ENCODE assay signal across 12 cellular contexts in genomic region chr4:184283659-184284335, GRCh38.
DNase-seq lines count a peak whose midpoint lies in the region; ATAC-seq and TF ChIP-seq lines count a peak whose summit lies in the region.
"Had no signal": no experiment of that assay in that cellular context is flagged by ENCODE, and none has a peak within 500 bp of the region (broad histone marks: within the 10 kb centered on the region; RNA-seq: fewer than 3 reads in every experiment).

No MANE protein-coding gene starts in this region.

- peak overlapping the region; percentile 46 to 77 (median 68); a peak in 21 of 22 replicates for H3K4me2 ChIP-seq in BLaER1 treated with 17β-estradiol and CSF1 and Interleukin-3, amounts not matched to agents 10 nM and 100 nM
- peak overlapping the region; percentile 75 for H3K4me2 ChIP-seq in SU-DHL-6 (ENCODE audit: low read depth, low read length, poor library complexity, severe bottlenecking)

- H3K9me3 ChIP-seq in BLaER1 treated with 17β-estradiol and CSF1 and Interleukin-3, amounts not matched to agents 10 nM and 100 nM (replicated peaks in 1 of 11), result peaks cover 0 to 3% (median 0%) of the 10 kb centered on the region in 11 experiments; a peak in 1 of 22 replicates
- H3K9me3 ChIP-seq in SU-DHL-6 (ENCODE audit: insufficient read depth, low read length), result no peaks in the 10 kb centered on the region
- no peaks in the 10 kb centered on the region for H3K9me3 ChIP-seq in lower lobe of right lung
- H3K9me3 ChIP-seq: BE2C had no signal

- H3K79me2 ChIP-seq in SU-DHL-6 (ENCODE audit: insufficient read depth, low read length), result no peaks in the 10 kb centered on the region

- H3K4me1 ChIP-seq in BLaER1 treated with 17β-estradiol and CSF1 and Interleukin-3, amounts not matched to agents 10 nM and 100 nM, result peaks cover 41 to 65% (median 51%) of the 10 kb centered on the region in 10 experiments
- peaks cover 50% of the 10 kb centered on the region for H3K4me1 ChIP-seq in lower lobe of right lung
- H3K4me1 ChIP-seq: BE2C had no signal

- no peaks in the 10 kb centered on the region for H4K20me1 ChIP-seq in BLaER1 treated with 17β-estradiol and CSF1 and Interleukin-3, amounts not matched to agents 10 nM and 100 nM
- no peaks in the 10 kb centered on the region for H4K20me1 ChIP-seq in SU-DHL-6 (ENCODE audit: low read depth, low read length)

- DNase-seq in lower lobe of right lung, result no peak
- DNase-seq in SIG-M5 treated with dmso at 0.1 percent for 504 hours (lab: John Stamatoyannopoulos, UW; ENCODE audit: unreplicated experiment), result no peak
- DNase-seq in MV-4-11 (lab: John Stamatoyannopoulos, UW), result no peak
- DNase-seq: activated T-cell treated with anti-CD3 and anti-CD28 coated beads, Interleukin-2, amount 50 U/mL, for 1 hour; BE2C had no signal

- ATAC-seq in lower lobe of right lung, result no peak
- no peak for ATAC-seq in GM21360 (IDR thresholded peaks at IDR 0.05; ENCODE audit: unreplicated experiment)
- no peak for ATAC-seq in esophagus mucosa
- ATAC-seq: HCT116, SK-N-SH treated with all-trans-retinoic acid at 6 μM for 48 hours had no signal

- peak overlapping the region in 5 of 11 experiments; percentile 2 to 33 (median 23); a peak in 5 of 22 replicates for H3K27ac ChIP-seq in BLaER1 treated with 17β-estradiol and CSF1 and Interleukin-3, amounts not matched to agents 10 nM and 100 nM
- H3K27ac ChIP-seq in SU-DHL-6 (ENCODE audit: low read depth, low read length) (peak overlapping the region; percentile 97), lower lobe of right lung (peak overlapping the region; percentile 60)

- peak; percentile 64 for TF ChIP-seq POLR2A in GM19193 (IDR thresholded peaks at IDR 0.05; ENCODE audit: extremely low read depth, insufficient read depth, insufficient read length)

- intact Hi-C loops in lower lobe of right lung (cut with DNase I), result no loop called here

- no peaks in the 10 kb centered on the region for H3K36me3 ChIP-seq in BLaER1 treated with 17β-estradiol and CSF1 and Interleukin-3, amounts not matched to agents 10 nM and 100 nM
- H3K36me3 ChIP-seq in SU-DHL-6 (ENCODE audit: low read length) (no peaks in the 10 kb centered on the region), lower lobe of right lung (no peaks in the 10 kb centered on the region)
- H3K36me3 ChIP-seq: BE2C had no signal

- peak overlapping the region; percentile 37 for H2AFZ ChIP-seq in SU-DHL-6 (ENCODE audit: low read depth, low read length, severe bottlenecking)

- TF ChIP-seq CTCF in SU-DHL-6 (IDR thresholded peaks at IDR 0.05; ENCODE audit: insufficient read depth, low read length, poor library complexity, severe bottlenecking) (no peak), lower lobe of right lung (IDR thresholded peaks at IDR 0.05) (no peak)

- H3F3A ChIP-seq in SU-DHL-6 (ENCODE audit: insufficient read depth), result peaks cover 68% of the 10 kb centered on the region

- H3K27me3 ChIP-seq in BLaER1 treated with 17β-estradiol and CSF1 and Interleukin-3, amounts not matched to agents 10 nM and 100 nM, result no peaks in the 10 kb centered on the region
- H3K27me3 ChIP-seq in SU-DHL-6 (ENCODE audit: low read length), result no peaks in the 10 kb centered on the region
- H3K27me3 ChIP-seq in lower lobe of right lung (ENCODE audit: low read depth), result no peaks in the 10 kb centered on the region
- H3K27me3 ChIP-seq: BE2C had no signal

- no peaks in the 10 kb centered on the region for H3K9me2 ChIP-seq in SU-DHL-6 (replicated peaks; ENCODE audit: insufficient read depth, low read length)

- peak overlapping the region in 1 of 11 experiments; percentile 26; a peak in 1 of 22 replicates for H3K9ac ChIP-seq in BLaER1 treated with 17β-estradiol and CSF1 and Interleukin-3, amounts not matched to agents 10 nM and 100 nM
- peak overlapping the region; percentile 59 for H3K9ac ChIP-seq in SU-DHL-6 (ENCODE audit: low read length)

- no peak overlapping the region for H3K4me3 ChIP-seq in BLaER1 treated with 17β-estradiol and CSF1 and Interleukin-3, amounts not matched to agents 10 nM and 100 nM
- H3K4me3 ChIP-seq in SU-DHL-6 (ENCODE audit: insufficient read depth, low read length, poor library complexity, severe bottlenecking), result peak overlapping the region; percentile 22
- peak overlapping the region; percentile 42 for H3K4me3 ChIP-seq in lower lobe of right lung

Comparison
In these comparisons a context has a peak if more than half of its experiments do, and no peak if none do; other contexts are left out.
1. H3K4me3 ChIP-seq: peak in SU-DHL-6 (single experiment) and lower lobe of right lung (single experiment); none in BLaER1 treated with 17β-estradiol and CSF1 and Interleukin-3, amounts not matched to agents 10 nM and 100 nM (0 of 10).